Comparison of ENCODE assay signal across 17 cellular contexts in genomic region chr1:66265268-66265667, GRCh38.
DNase-seq lines count a peak whose midpoint lies in the region; ATAC-seq, FAIRE-seq and TF ChIP-seq lines count a peak whose summit lies in the region.
"Had no signal": no experiment of that assay in that cellular context is flagged by ENCODE, and none has a peak within 500 bp of the region (broad histone marks: within the 10 kb centered on the region; RNA-seq: fewer than 3 reads in every experiment).

No MANE protein-coding gene starts in this region.

- BruUV-seq in GM12878 (replicated peaks; lab: Mats Ljungman, UMichigan): no TSS peak

- FAIRE-seq in GM12878 (lab: Jason Lieb, UNC): no peak

- H3K27ac ChIP-seq in H9 (ENCODE audit: insufficient read length, low read depth, low read length) (no peak overlapping the region), GM12878 (ENCODE audit: control insufficient read depth, insufficient read depth) (no peak overlapping the region), mesendoderm (ENCODE audit: low read depth, low read length) (no peak overlapping the region), foreskin keratinocyte (no peak overlapping the region)
- H3K27ac ChIP-seq: RWPE1, SJCRH30 had no signal

- H4K20me1 ChIP-seq in H9 (ENCODE audit: control insufficient read depth, insufficient read depth, insufficient read length) (no peaks in the 10 kb centered on the region), GM12878 (ENCODE audit: control insufficient read depth, insufficient read depth) (no peaks in the 10 kb centered on the region)

- H3K27me3 Mint-ChIP-seq in H9 (ENCODE audit: low read depth): peaks cover 3% of the 10 kb centered on the region
- H3K27me3 Mint-ChIP-seq in stimulated activated memory B cell treated with anti-CD40 and anti-IgM and Interleukin-4, amounts not matched to agents 10 μg/mL and 1 μg/mL and 100 μg/mL, for 72 hours: no peaks in the 10 kb centered on the region

- H3K36me3 Mint-ChIP-seq in H9 (ENCODE audit: insufficient read depth in 1 of 3, low read depth in 3 of 3): no peaks in the 10 kb centered on the region
- no peaks in the 10 kb centered on the region for H3K36me3 Mint-ChIP-seq in stimulated activated memory B cell treated with anti-CD40 and anti-IgM and Interleukin-4, amounts not matched to agents 10 μg/mL and 1 μg/mL and 100 μg/mL, for 72 hours

- H3K18ac ChIP-seq in H9 (ENCODE audit: insufficient read length, low read depth, low read length) (no peak overlapping the region), mesendoderm (ENCODE audit: low read length) (peak overlapping the region; percentile 75)

- H2BK20ac ChIP-seq in H9 (ENCODE audit: low read depth, low read length, poor library complexity, severe bottlenecking): no peak overlapping the region

- no peak overlapping the region for H2AFZ ChIP-seq in H9 (ENCODE audit: low read length)
- H2AFZ ChIP-seq in GM12878 (ENCODE audit: control insufficient read depth, low read depth, low read length): no peak overlapping the region

- H3K23ac ChIP-seq in H9 (ENCODE audit: insufficient read length, low read depth, low read length) (no peak overlapping the region), mesendoderm (ENCODE audit: low read length) (no peak overlapping the region)

- no peaks in the 10 kb centered on the region for H3K27me3 ChIP-seq in H9 (ENCODE audit: insufficient read depth, low read length)
- H3K27me3 ChIP-seq in GM12878 (replicated peaks in 1 of 2; ENCODE audit: control insufficient read depth in 2 of 2, insufficient read depth in 2 of 2, low read length in 1 of 2): no peaks in the 10 kb centered on the region
- no peaks in the 10 kb centered on the region for H3K27me3 ChIP-seq in mesendoderm (ENCODE audit: insufficient read depth, low read length, poor library complexity)
- H3K27me3 ChIP-seq in foreskin keratinocyte: peaks cover 42% of the 10 kb centered on the region
- H3K27me3 ChIP-seq: SJCRH30 had no signal

- TF ChIP-seq RAD21 in GM12878 (IDR thresholded peaks at IDR 0.05; ENCODE audit: insufficient read depth, low read depth, low read length): no peak

- 0 out of 7 replicates have a peak overlapping the region, but pooled peaks of 1 of the 3 experiments have one; percentile 57 for H3K27ac Mint-ChIP-seq in H9
- peak overlapping the region; percentile 33 for H3K27ac Mint-ChIP-seq in stimulated activated memory B cell treated with anti-CD40 and anti-IgM and Interleukin-4, amounts not matched to agents 10 μg/mL and 1 μg/mL and 100 μg/mL, for 72 hours

- H3K4me1 Mint-ChIP-seq in H9: peaks cover 23 to 36% of the 10 kb centered on the region in 2 experiments
- H3K4me1 Mint-ChIP-seq in stimulated activated memory B cell treated with anti-CD40 and anti-IgM and Interleukin-4, amounts not matched to agents 10 μg/mL and 1 μg/mL and 100 μg/mL, for 72 hours: peaks cover 5% of the 10 kb centered on the region

- no peak overlapping the region for H4K91ac ChIP-seq in H9 (ENCODE audit: insufficient read length, low read depth, low read length)

- no peaks in the 10 kb centered on the region for H3K4me1 ChIP-seq in H9 (ENCODE audit: insufficient read depth, low read length)
- H3K4me1 ChIP-seq in GM12878 (ENCODE audit: control insufficient read depth, insufficient read depth, low read length): no peaks in the 10 kb centered on the region
- H3K4me1 ChIP-seq in mesendoderm (ENCODE audit: control insufficient read depth, low read depth, low read length): peaks cover 2% of the 10 kb centered on the region
- peaks cover 29% of the 10 kb centered on the region for H3K4me1 ChIP-seq in foreskin keratinocyte
- H3K4me1 ChIP-seq: Caco-2 had no signal

- H3K9me3 ChIP-seq in H9 (ENCODE audit: control insufficient read depth, low read depth, low read length): no peaks in the 10 kb centered on the region
- no peaks in the 10 kb centered on the region for H3K9me3 ChIP-seq in GM12878 (replicated peaks; ENCODE audit: control insufficient read depth, insufficient read depth, low read length)
- H3K9me3 ChIP-seq: Caco-2, SJCRH30 had no signal

- no peak for TF ChIP-seq EP300 in GM12878 (IDR thresholded peaks at IDR 0.05; ENCODE audit: borderline replicate concordance in 1 of 2, control insufficient read depth in 1 of 2, low read depth in 2 of 2, low read length in 2 of 2)

- DNase-seq in H9 (no peak), GM12878 (ENCODE audit: low read depth, low spot score) (no peak), mesendoderm (no peak), foreskin keratinocyte (no peak), NCI-H2196 treated with DMSO at 0.1 percent for 48 hours (lab: John Stamatoyannopoulos, UW; ENCODE audit: unreplicated experiment) (no peak)
- DNase-seq: Caco-2, DMS153, KBM-7, NCI-H1417 treated with DMSO at 0.1 percent for 48 hours, NCI-H2029, NCI-H2171 treated with DMSO at 0.1 percent for 48 hours, NCI-H748 treated with DMSO at 0.1 percent for 48 hours, PC-3 had no signal

- no peak overlapping the region for H3K9ac ChIP-seq in H9 (ENCODE audit: extremely low read depth, insufficient read length, low read length)
- no peak overlapping the region for H3K9ac ChIP-seq in GM12878 (ENCODE audit: control insufficient read depth, insufficient read depth, low read length)
- no peak overlapping the region for H3K9ac ChIP-seq in mesendoderm (ENCODE audit: low read length)

- no peak overlapping the region for H3K4ac ChIP-seq in H9 (ENCODE audit: low read depth, low read length)
- H3K4ac ChIP-seq in mesendoderm (ENCODE audit: low read depth, low read length): no peak overlapping the region

- H2AK5ac ChIP-seq in H9 (ENCODE audit: insufficient read length, low read length) (no peak overlapping the region), mesendoderm (ENCODE audit: low read length) (no peak overlapping the region)

- ATAC-seq in GM12878 (no peak), GM21526 (IDR thresholded peaks at IDR 0.05; ENCODE audit: low FRiP score, unreplicated experiment) (no peak), foreskin keratinocyte (no peak)
- ATAC-seq in stimulated activated memory B cell treated with anti-CD40 and anti-IgM and Interleukin-4, amounts not matched to agents 10 μg/mL and 1 μg/mL and 100 μg/mL, for 72 hours: no peak
- ATAC-seq: PC-3 had no signal

- H3K4me3 Mint-ChIP-seq in H9: no peak overlapping the region
- no peak overlapping the region for H3K4me3 Mint-ChIP-seq in stimulated activated memory B cell treated with anti-CD40 and anti-IgM and Interleukin-4, amounts not matched to agents 10 μg/mL and 1 μg/mL and 100 μg/mL, for 72 hours

- no peak overlapping the region for H3K14ac ChIP-seq in H9 (ENCODE audit: insufficient read depth, low read length)

- no peak overlapping the region for H3K4me2 ChIP-seq in H9 (ENCODE audit: insufficient read depth, insufficient read length, low read length)
- no peak overlapping the region for H3K4me2 ChIP-seq in GM12878 (ENCODE audit: control insufficient read depth, insufficient read depth)
- H3K4me2 ChIP-seq in mesendoderm (ENCODE audit: low read length): no peak overlapping the region

- H3K79me2 ChIP-seq in H9 (ENCODE audit: insufficient read depth, low read length) (no peaks in the 10 kb centered on the region), GM12878 (ENCODE audit: control insufficient read depth, insufficient read depth, low read length) (no peaks in the 10 kb centered on the region), mesendoderm (ENCODE audit: control insufficient read depth, insufficient read depth, low read length) (no peaks in the 10 kb centered on the region)

- TF ChIP-seq POLR2A in GM12878 (IDR thresholded peaks at IDR 0.05; ENCODE audit: low read depth, low read length): no peak

- intact Hi-C loops in GM12878 (cut with micrococcal nuclease; ENCODE audit: unreplicated experiment): no loop called here

- H3K36me3 ChIP-seq in GM12878 (ENCODE audit: control insufficient read depth in 2 of 2, insufficient read depth in 2 of 2, low read length in 1 of 2): no peaks in the 10 kb centered on the region
- H3K36me3 ChIP-seq in mesendoderm (ENCODE audit: control insufficient read depth, insufficient read depth, low read length): no peaks in the 10 kb centered on the region
- H3K36me3 ChIP-seq: SJCRH30 had no signal

- no peak overlapping the region for H4K8ac ChIP-seq in H9 (replicated peaks; ENCODE audit: insufficient read length, low read depth, low read length)
- H4K8ac ChIP-seq in mesendoderm (ENCODE audit: low read depth, low read length): no peak overlapping the region

- H3K56ac ChIP-seq in H9 (ENCODE audit: insufficient read length, low read depth, low read length): no peak overlapping the region
- no peak overlapping the region for H3K56ac ChIP-seq in mesendoderm (ENCODE audit: low read length)

- H3K79me1 ChIP-seq in H9 (ENCODE audit: insufficient read depth, low read depth, low read length, poor library complexity, severe bottlenecking) (no peaks in the 10 kb centered on the region), mesendoderm (ENCODE audit: low read length) (no peaks in the 10 kb centered on the region)

- H2BK120ac ChIP-seq in H9 (ENCODE audit: low read depth, low read length, poor library complexity, severe bottlenecking) (no peak overlapping the region), mesendoderm (ENCODE audit: low read depth, low read length) (no peak overlapping the region)

- TF ChIP-seq CTCF in H9 (conservative IDR thresholded peaks at IDR 0.05) (no peak), GM12878 (IDR thresholded peaks at IDR 0.05 in 2 of 3, conservative IDR thresholded peaks at IDR 0.05 in 1 of 3; ENCODE audit: control insufficient read depth in 2 of 3, extremely low read depth in 1 of 3, insufficient read depth in 1 of 3, low read depth in 3 of 3, low read length in 3 of 3) (no peak), foreskin keratinocyte (conservative IDR thresholded peaks at IDR 0.05) (no peak)

- no peak overlapping the region for H3T11ph ChIP-seq in H9 (ENCODE audit: low read length)

- H3K9me3 Mint-ChIP-seq in H9: no peaks in the 10 kb centered on the region
- H3K9me3 Mint-ChIP-seq in stimulated activated memory B cell treated with anti-CD40 and anti-IgM and Interleukin-4, amounts not matched to agents 10 μg/mL and 1 μg/mL and 100 μg/mL, for 72 hours: no peaks in the 10 kb centered on the region

- RAD21 ChIA-PET in GM12878 (lab: Charles Lee; ENCODE audit: unreplicated experiment): no interaction called here

- in situ Hi-C loops in GM12878 (cut with MboI): loop anchor here (25.0 kb wide), 1 partner anchor 672 kb away; no protein-coding TSS in a partner anchor

- H2BK5ac ChIP-seq in H9 (ENCODE audit: insufficient read length, low read length) (no peak overlapping the region), mesendoderm (ENCODE audit: low read length) (no peak overlapping the region)

- H4K5ac ChIP-seq in H9 (ENCODE audit: insufficient read length, low read depth, low read length) (no peak overlapping the region), mesendoderm (ENCODE audit: low read length) (no peak overlapping the region)

- POLR2A ChIA-PET in GM12878 (lab: Charles Lee): no interaction called here

- CTCF ChIA-PET in GM12878 (lab: Yijun Ruan, JAX): interaction anchor here (1.5 to 6.1 kb wide), 3 partner anchors 12 to 180 kb away, joined by 4 to 41 read pairs (median 16); no protein-coding TSS in a partner anchor

- no peak overlapping the region for H2BK12ac ChIP-seq in H9 (ENCODE audit: insufficient read length, low read depth, low read length)

- peaks cover 2% of the 10 kb centered on the region for H3K23me2 ChIP-seq in H9 (ENCODE audit: insufficient read length, low read depth, low read length, poor library complexity, severe bottlenecking)

- SMC1A ChIA-PET in GM12878 (lab: Charles Lee; ENCODE audit: uncharacterized antibody, unreplicated experiment): interaction anchor here (0.6 kb wide), 1 partner anchor 233 kb away, joined by 3 read pairs; no protein-coding TSS in a partner anchor

- H2BK15ac ChIP-seq in H9 (ENCODE audit: low read depth, low read length): peak overlapping the region; percentile 82; the same call in 1 of the 2 replicates
- H2BK15ac ChIP-seq in mesendoderm (replicated peaks; ENCODE audit: low read depth): peak overlapping the region; percentile 96

- WGBS in H9 (ENCODE audit: extremely low coverage, insufficient read length, low lambda C conversion rate): no CpG with 5 or more reads among the region's 2 CpGs
- WGBS in GM12878 (ENCODE audit: insufficient coverage, insufficient replicate concordance, low lambda C conversion rate, missing lambda C conversion rate): 81% methylated on average over 2 of the region's 2 CpGs
- no CpG with 5 or more reads among the region's 2 CpGs for WGBS in mesendoderm (ENCODE audit: extremely low coverage, insufficient coverage, low lambda C conversion rate)

- H3K4me3 ChIP-seq in GM12878 (no peak overlapping the region), mesendoderm (ENCODE audit: low read length) (no peak overlapping the region)
- H3K4me3 ChIP-seq: SJCRH30 had no signal
